Comparison of ENCODE assay signal across 8 cellular contexts in genomic region chr10:103241262-103242011, GRCh38. TPM values are rescaled to one million over a fixed set of nuclear protein-coding genes. Genes with fewer than 3 reads are reported as not detected.
A peak's percentile ranks its signal among the peaks of the same experiment; 100 is the strongest.
DNase-seq lines count a peak whose midpoint lies in the region; ATAC-seq and TF ChIP-seq lines count a peak whose summit lies in the region.

No MANE protein-coding gene starts in this region.

- no peaks in the 10 kb centered on the region for H3K4me1 ChIP-seq in A673 (ENCODE audit: insufficient read depth, low read length, poor library complexity, severe bottlenecking)
- H3K4me1 ChIP-seq in left ventricle myocardium inferior: peaks cover 8% of the 10 kb centered on the region
- peaks cover 0 to 14% (median 11%) of the 10 kb centered on the region in 4 donors for H3K4me1 ChIP-seq in sigmoid colon

- CTCF ChIA-PET in A673 (lab: Charles Lee): no interaction called here

- no peaks in the 10 kb centered on the region for H3K9me3 ChIP-seq in A673 (ENCODE audit: low read depth, low read length, poor library complexity, severe bottlenecking)
- no peaks in the 10 kb centered on the region for H3K9me3 ChIP-seq in left ventricle myocardium inferior (replicated peaks)
- H3K9me3 ChIP-seq in sigmoid colon: no peaks in the 10 kb centered on the region

- no peak for TF ChIP-seq EP300 in sigmoid colon (IDR thresholded peaks at IDR 0.05)

- BruUV-seq in A673 (replicated peaks; lab: Mats Ljungman, UMichigan): no TSS peak

- TF ChIP-seq CTCF in A673 (conservative IDR thresholded peaks at IDR 0.05; ENCODE audit: low read depth, low read length) (no peak), VCaP (conservative IDR thresholded peaks at IDR 0.05) (no peak), left ventricle myocardium inferior (IDR thresholded peaks at IDR 0.05; ENCODE audit: borderline replicate concordance) (no peak), sigmoid colon (IDR thresholded peaks at IDR 0.05) (no peak), omental fat pad (IDR thresholded peaks at IDR 0.05) (no peak)

- TF ChIP-seq POLR2A in sigmoid colon (IDR thresholded peaks at IDR 0.05): no peak

- ATAC-seq in HG02610 (IDR thresholded peaks at IDR 0.05; ENCODE audit: unreplicated experiment) (peak; percentile 58), omental fat pad (ENCODE audit: low FRiP score) (no peak), HG02973 (IDR thresholded peaks at IDR 0.05; ENCODE audit: unreplicated experiment) (no peak), HG02642 (IDR thresholded peaks at IDR 0.05; ENCODE audit: poor library complexity, unreplicated experiment) (no peak)

- H3K36me3 ChIP-seq in A673 (ENCODE audit: insufficient read depth, low read length, poor library complexity, severe bottlenecking): no peaks in the 10 kb centered on the region
- H3K36me3 ChIP-seq in left ventricle myocardium inferior: no peaks in the 10 kb centered on the region
- no peaks in the 10 kb centered on the region for H3K36me3 ChIP-seq in sigmoid colon

- H3K4me3 ChIP-seq in A673 (ENCODE audit: low read depth, low read length, poor library complexity, severe bottlenecking) (no peak overlapping the region), left ventricle myocardium inferior (no peak overlapping the region), sigmoid colon (no peak overlapping the region)

- intact Hi-C loops in A673 (cut with micrococcal nuclease; ENCODE audit: unreplicated experiment): loop anchor here (5.0 kb wide), 3 partner anchors 154 to 404 kb away; partner anchors contain the start of gene CYP17A1
- intact Hi-C loops in left ventricle myocardium inferior (cut with micrococcal nuclease): loop anchor here (5.0 kb wide), 2 partner anchors 129 to 319 kb away; no protein-coding TSS in a partner anchor
- intact Hi-C loops in sigmoid colon (cut with DNase I): loop anchor here (5.0 to 10.0 kb wide), 4 partner anchors 49 to 517 kb away; partner anchors contain the start of genes CYP17A1 and NT5C2

- H3K27ac ChIP-seq in A673 (ENCODE audit: low read depth, low read length, poor library complexity, severe bottlenecking): no peak overlapping the region
- peak overlapping the region; percentile 99 for H3K27ac ChIP-seq in VCaP
- peak overlapping the region; percentile 30 for H3K27ac ChIP-seq in left ventricle myocardium inferior (replicated peaks)
- H3K27ac ChIP-seq in sigmoid colon: peak overlapping the region; percentile 45 to 72 (median 62)

- DNase-seq in A673 (ENCODE audit: low spot score): peak; percentile 34
- no peak for DNase-seq in left ventricle myocardium inferior
- DNase-seq in sigmoid colon: no peak
- DNase-seq in omental fat pad (ENCODE audit: low spot score): no peak

- H3K27me3 ChIP-seq in A673 (replicated peaks; ENCODE audit: insufficient read depth, low read depth, low read length, poor library complexity) (no peaks in the 10 kb centered on the region), left ventricle myocardium inferior (ENCODE audit: low read depth) (no peaks in the 10 kb centered on the region), sigmoid colon (no peaks in the 10 kb centered on the region)

- POLR2A ChIA-PET in A673 (lab: Charles Lee; ENCODE audit: low non-redundant PET): no interaction called here

- 11 to 40% methylated on average over 7 of the region's 7 CpGs for WGBS in sigmoid colon, 2 donors

RNA-seq across cellular contexts. Expression of gene RPEL1, which starts 4.2 kb away (rescaled TPM):
- total RNA-seq in A673 (2021) (not detected in 2 replicates), left ventricle myocardium inferior (not detected), sigmoid colon (not detected), omental fat pad (not detected)
- polyA plus RNA-seq in sigmoid colon: under 1 TPM in 1 of 3 donors, not detected in 2; 0.03 TPM

RNA-seq across cellular contexts. Expression of gene INA, which starts 35.5 kb away (rescaled TPM):
- total RNA-seq in A673 (2021): 14.1 and 16.2 TPM in 2 replicates
- not detected for total RNA-seq in left ventricle myocardium inferior
- total RNA-seq in sigmoid colon: 10 to 100 TPM in 2 of 4 donors, 1 to 10 TPM in 2; 3.9 to 11.8 (median 7.8) TPM
- polyA plus RNA-seq in sigmoid colon: 1 to 10 TPM in 1 of 3 donors, not detected in 2; 2.0 TPM
- total RNA-seq in omental fat pad: not detected

RNA-seq across cellular contexts. Expression of gene NT5C2, which starts 48.4 kb away (rescaled TPM):
- total RNA-seq in A673 (2021) (60.0 and 61.8 TPM in 2 replicates), left ventricle myocardium inferior (55.0 TPM), sigmoid colon (10 to 100 TPM; 37.7 to 51.4 (median 46.9) TPM), omental fat pad (10 to 100 TPM; 46.9 to 94.6 (median 62.8) TPM)
- polyA plus RNA-seq in sigmoid colon: 10 to 100 TPM; 49.2 to 61.5 (median 53.1) TPM
